2 cellular contexts compared by ENCODE assay signal in genomic region chr22:41801147-41801819, GRCh38.
TF ChIP-seq lines count a peak whose summit lies in the region.

No MANE protein-coding gene starts in this region.

TF ChIP-seq in SK-N-SH, 30 proteins besides CTCF, POLR2A, EP300 and RAD21 (continued from another document):
- no peak for TF ChIP-seq REST (IDR thresholded peaks at IDR 0.05; ENCODE audit: low read depth, low read length)
- TF ChIP-seq FOXJ3 (CRISPR knock-in tag; IDR thresholded peaks at IDR 0.05): no peak

TF ChIP-seq in SK-N-SH treated with all-trans-retinoic acid at 6 μM for 48 hours, 23 proteins besides CTCF, POLR2A, EP300 and RAD21 (continued from another document):
- TF ChIP-seq ARNTL (CRISPR knock-in tag; IDR thresholded peaks at IDR 0.05; ENCODE audit: borderline replicate concordance, low read depth) (no peak), OSR1 (CRISPR knock-in tag; IDR thresholded peaks at IDR 0.05) (no peak), TOX (CRISPR knock-in tag; IDR thresholded peaks at IDR 0.05; ENCODE audit: borderline replicate concordance) (no peak), ZFP3 (CRISPR knock-in tag; IDR thresholded peaks at IDR 0.05) (no peak), RARB (CRISPR knock-in tag; IDR thresholded peaks at IDR 0.05) (no peak), POU6F1 (CRISPR knock-in tag; IDR thresholded peaks at IDR 0.05; ENCODE audit: borderline replicate concordance, low read depth) (no peak), CSDC2 (CRISPR knock-in tag; IDR thresholded peaks at IDR 0.05) (no peak), TSHZ2 (CRISPR knock-in tag; IDR thresholded peaks at IDR 0.05) (no peak), TCF4 (CRISPR knock-in tag; IDR thresholded peaks at IDR 0.05; ENCODE audit: borderline replicate concordance) (no peak), ESRRG (CRISPR knock-in tag; IDR thresholded peaks at IDR 0.05) (no peak)
